In the genomic region with DNA sequence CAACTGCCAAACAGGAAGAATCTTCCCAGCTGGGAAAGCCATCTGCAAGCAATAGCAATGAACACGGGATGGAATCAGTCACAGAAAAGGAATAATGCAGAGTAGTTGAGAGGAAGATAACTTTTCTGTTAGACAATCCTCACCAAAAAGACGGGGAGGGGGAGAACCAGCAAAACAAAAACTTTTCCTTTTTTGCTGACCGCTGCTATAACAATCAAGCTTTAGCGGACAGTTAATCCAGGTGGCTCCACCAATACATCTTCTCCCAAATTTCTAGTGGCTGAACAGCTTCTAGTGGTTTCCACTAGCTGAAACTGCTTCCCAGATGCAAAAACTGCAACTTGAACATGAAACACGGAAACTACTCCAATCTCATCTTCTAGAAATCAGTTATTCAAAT, we compare ENCODE assay signal across 1 cellular context.
TF ChIP-seq lines count a peak whose summit lies in the region.

No MANE protein-coding gene starts in this region.

TF ChIP-seq in endothelial cell of umbilical vein, 7 proteins besides CTCF, POLR2A, EP300 and RAD21:
- TF ChIP-seq GATA2 (IDR thresholded peaks at IDR 0.05; ENCODE audit: insufficient read depth, insufficient read length, low read depth, low read length) (no peak), MYC (IDR thresholded peaks at IDR 0.05; ENCODE audit: low read depth, low read length) (no peak), JUN (IDR thresholded peaks at IDR 0.05; ENCODE audit: borderline replicate concordance, insufficient read depth, insufficient read length, low read depth) (no peak), EZH2 (IDR thresholded peaks at IDR 0.05; ENCODE audit: borderline replicate concordance, low read depth, low read length, severe bottlenecking) (no peak), POLR2AphosphoS5 (IDR thresholded peaks at IDR 0.05; ENCODE audit: insufficient read depth, low read depth, low read length) (no peak), FOS (IDR thresholded peaks at IDR 0.05; ENCODE audit: borderline replicate concordance, insufficient read depth, low read length) (no peak)
- TF ChIP-seq, protein P1, sequence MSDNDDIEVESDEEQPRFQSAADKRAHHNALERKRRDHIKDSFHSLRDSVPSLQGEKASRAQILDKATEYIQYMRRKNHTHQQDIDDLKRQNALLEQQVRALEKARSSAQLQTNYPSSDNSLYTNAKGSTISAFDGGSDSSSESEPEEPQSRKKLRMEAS (IDR thresholded peaks at IDR 0.05; ENCODE audit: insufficient read depth, insufficient read length), result no peak
